ENCODE assay signal across 15 cellular contexts in the genomic region with DNA sequence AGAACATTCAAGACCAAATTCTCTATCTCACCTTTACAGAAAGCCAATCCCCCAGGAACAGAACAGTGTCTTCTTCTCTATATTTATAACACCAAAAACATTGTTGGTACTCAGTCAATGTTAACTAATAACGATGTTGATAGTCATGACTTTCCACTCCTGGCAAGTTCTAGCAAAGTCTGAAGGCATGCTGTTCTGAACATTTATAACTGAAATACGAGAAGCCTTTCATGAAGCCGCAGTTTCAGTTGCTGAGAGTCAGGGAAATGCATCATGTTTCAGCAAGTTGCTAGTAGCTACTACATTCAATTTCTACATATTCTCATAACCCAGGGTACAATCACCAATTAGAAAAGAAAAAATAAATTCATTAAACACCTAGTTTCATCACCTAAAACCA.
DNase-seq lines count a peak whose midpoint lies in the region; ATAC-seq and TF ChIP-seq lines count a peak whose summit lies in the region.
"Had no signal": no experiment of that assay in that cellular context is flagged by ENCODE, and none has a peak within 500 bp of the region (broad histone marks: within the 10 kb centered on the region; RNA-seq: fewer than 3 reads in every experiment).

No MANE protein-coding gene starts in this region.

- no peaks in the 10 kb centered on the region; the same call in 2 of the 3 replicates for H3K9me3 Mint-ChIP-seq in GM23338
- H3K9me3 Mint-ChIP-seq: endodermal cell; neural crest cell; stimulated activated memory B cell treated with anti-CD40 and anti-IgM and Interleukin-4, amounts not matched to agents 10 μg/mL and 1 μg/mL and 100 μg/mL, for 72 hours; T-helper 2 cell treated with Interferon-gamma antibody and Interleukin-4, amounts not matched to agents 5 μg/mL and 100 μg/mL, for 36 hours had no signal

- no peak overlapping the region for H3K9ac ChIP-seq in fibroblast of lung (ENCODE audit: insufficient read depth, low read length)

- intact Hi-C loops in posterior vena cava (cut with DNase I): no loop called here

- 0 out of 2 replicates have a peak overlapping the region, but pooled peaks have one; percentile 19 for H2AFZ ChIP-seq in GM23338
- peak overlapping the region; percentile 25 for H2AFZ ChIP-seq in fibroblast of lung (ENCODE audit: low read length)

- peaks cover 28% of the 10 kb centered on the region for H3K4me1 Mint-ChIP-seq in GM23338

- no peak for ATAC-seq in GM23338
- ATAC-seq: activated CD8-positive, alpha-beta T cell treated with anti-CD3 and anti-CD28 coated beads, Interleukin-2, amount 10 ng/mL, durations not matched to agents 7 days and 5 days; stimulated activated memory B cell treated with anti-CD40 and anti-IgM and Interleukin-4, amounts not matched to agents 10 μg/mL and 1 μg/mL and 100 μg/mL, for 72 hours had no signal

- H3K4me1 ChIP-seq in GM23338 (ENCODE audit: insufficient read depth) (peaks cover 24% of the 10 kb centered on the region), fibroblast of lung (ENCODE audit: control insufficient read depth, extremely low read depth, insufficient read depth, low read length) (peaks cover 2% of the 10 kb centered on the region), right atrium auricular region (peaks cover 0 to 4% of the 10 kb centered on the region in 2 donors)

- no peak for DNase-seq in GM23338 (ENCODE audit: low spot score)
- peak; percentile 25 for DNase-seq in OCI-M1 (lab: John Stamatoyannopoulos, UW)
- peak; percentile 46 to 83 for DNase-seq in fibroblast of lung (ENCODE audit: low read depth in 2 of 2)
- DNase-seq in renal cortical epithelial cell (ENCODE audit: low read depth): peak; percentile 68
- no peak for DNase-seq in posterior vena cava (ENCODE audit: low spot score)
- no peak for DNase-seq in right atrium auricular region (ENCODE audit: low spot score)
- no peak for DNase-seq in stimulated activated naive CD4-positive, alpha-beta T cell treated with Interleukin-2 at 50 U/mL for 16 hours (lab: John Stamatoyannopoulos, UW)
- DNase-seq: activated CD8-positive, alpha-beta T cell treated with anti-CD3 and anti-CD28 coated beads, Interleukin-2, amount 10 ng/mL, durations not matched to agents 7 days and 5 days; DMS79 treated with DMSO at 0.1 percent for 48 hours; endodermal cell; islet precursor cell; NCI-H1694 treated with DMSO at 0.1 percent for 48 hours had no signal

- H3K9me2 ChIP-seq in GM23338 (ENCODE audit: insufficient read depth): no peaks in the 10 kb centered on the region

- H4K20me1 ChIP-seq in GM23338 (replicated peaks; ENCODE audit: insufficient read depth) (no peaks in the 10 kb centered on the region), fibroblast of lung (ENCODE audit: control insufficient read depth, extremely low read depth, insufficient read depth, low read length) (no peaks in the 10 kb centered on the region)

- H3K9me3 ChIP-seq in fibroblast of lung (ENCODE audit: control insufficient read depth, insufficient read depth, low read depth, low read length): no peaks in the 10 kb centered on the region
- H3K9me3 ChIP-seq in right atrium auricular region: no peaks in the 10 kb centered on the region

- H3K27me3 ChIP-seq in GM23338 (ENCODE audit: insufficient read depth) (no peaks in the 10 kb centered on the region), fibroblast of lung (ENCODE audit: control insufficient read depth, insufficient read depth, low read length) (no peaks in the 10 kb centered on the region), right atrium auricular region (no peaks in the 10 kb centered on the region)

- H3K36me3 ChIP-seq in GM23338 (ENCODE audit: insufficient read depth): no peaks in the 10 kb centered on the region
- H3K36me3 ChIP-seq in fibroblast of lung (ENCODE audit: control insufficient read depth, insufficient read depth, low read length): no peaks in the 10 kb centered on the region
- H3K36me3 ChIP-seq in right atrium auricular region: no peaks in the 10 kb centered on the region

- H3K79me2 ChIP-seq in GM23338 (replicated peaks; ENCODE audit: insufficient read depth): no peaks in the 10 kb centered on the region
- H3K79me2 ChIP-seq in fibroblast of lung (ENCODE audit: control insufficient read depth, insufficient read depth, low read length): no peaks in the 10 kb centered on the region

- H3K4me3 ChIP-seq in GM23338 (no peak overlapping the region), fibroblast of lung (replicated peaks in 1 of 4; ENCODE audit: control extremely low read depth in 1 of 4, insufficient read depth in 1 of 4, low read depth in 3 of 4, low read length in 4 of 4) (no peak overlapping the region), right atrium auricular region (no peak overlapping the region)

- H3K36me3 Mint-ChIP-seq in GM23338 (ENCODE audit: low read depth): peaks cover 4% of the 10 kb centered on the region; the same call in 1 of the 3 replicates
- H3K36me3 Mint-ChIP-seq: stimulated activated memory B cell treated with anti-CD40 and anti-IgM and Interleukin-4, amounts not matched to agents 10 μg/mL and 1 μg/mL and 100 μg/mL, for 72 hours had no signal

- H3K4me3 Mint-ChIP-seq in GM23338: no peak overlapping the region
- H3K4me3 Mint-ChIP-seq: activated CD8-positive, alpha-beta T cell treated with anti-CD3 and anti-CD28 coated beads, Interleukin-2, amount 10 ng/mL, durations not matched to agents 7 days and 5 days; endodermal cell; neural crest cell; stimulated activated memory B cell treated with anti-CD40 and anti-IgM and Interleukin-4, amounts not matched to agents 10 μg/mL and 1 μg/mL and 100 μg/mL, for 72 hours; T-helper 2 cell treated with Interferon-gamma antibody and Interleukin-4, amounts not matched to agents 5 μg/mL and 100 μg/mL, for 36 hours had no signal

- no peak overlapping the region for H3K27ac Mint-ChIP-seq in GM23338
- H3K27ac Mint-ChIP-seq: activated CD8-positive, alpha-beta T cell treated with anti-CD3 and anti-CD28 coated beads, Interleukin-2, amount 10 ng/mL, durations not matched to agents 7 days and 5 days; endodermal cell; stimulated activated memory B cell treated with anti-CD40 and anti-IgM and Interleukin-4, amounts not matched to agents 10 μg/mL and 1 μg/mL and 100 μg/mL, for 72 hours; T-helper 2 cell treated with Interferon-gamma antibody and Interleukin-4, amounts not matched to agents 5 μg/mL and 100 μg/mL, for 36 hours had no signal

- H3K27ac ChIP-seq in GM23338 (ENCODE audit: low read depth) (no peak overlapping the region), fibroblast of lung (ENCODE audit: insufficient read depth, low read length) (no peak overlapping the region), right atrium auricular region (no peak overlapping the region)

- peaks cover 6% of the 10 kb centered on the region for H3K27me3 Mint-ChIP-seq in GM23338 (ENCODE audit: insufficient read depth, low read depth, poor library complexity)

- no peak for TF ChIP-seq CTCF in GM23338 (conservative IDR thresholded peaks at IDR 0.05; ENCODE audit: low read depth in 2 of 2)
- TF ChIP-seq CTCF in fibroblast of lung (conservative IDR thresholded peaks at IDR 0.05 in 1 of 2, IDR thresholded peaks at IDR 0.05 in 1 of 2; ENCODE audit: low read depth in 1 of 2, low read length in 2 of 2): no peak
- no peak for TF ChIP-seq CTCF in right atrium auricular region (IDR thresholded peaks at IDR 0.05)

- no peaks in the 10 kb centered on the region for H3F3A ChIP-seq in GM23338 (replicated peaks; ENCODE audit: low read depth)

- H3K4me2 ChIP-seq in GM23338 (no peak overlapping the region), fibroblast of lung (ENCODE audit: extremely low read depth, insufficient read depth, low read length) (no peak overlapping the region)

TF ChIP-seq in GM23338, 12 proteins besides CTCF, POLR2A, EP300 and RAD21 (continues in another document):
- no peak for TF ChIP-seq ZNF331 (CRISPR knock-in tag; IDR thresholded peaks at IDR 0.05; ENCODE audit: low read depth)

Comparison
In these comparisons a context has a peak if more than half of its experiments do, and no peak if none do; other contexts are left out.
1. DNase-seq: peak in OCI-M1 (single experiment), fibroblast of lung (2 of 2) and renal cortical epithelial cell (single experiment); none in GM23338 (single experiment), posterior vena cava (single experiment), right atrium auricular region (single experiment) and stimulated activated naive CD4-positive, alpha-beta T cell treated with Interleukin-2 at 50 U/mL for 16 hours (single experiment).